In the genomic region with DNA sequence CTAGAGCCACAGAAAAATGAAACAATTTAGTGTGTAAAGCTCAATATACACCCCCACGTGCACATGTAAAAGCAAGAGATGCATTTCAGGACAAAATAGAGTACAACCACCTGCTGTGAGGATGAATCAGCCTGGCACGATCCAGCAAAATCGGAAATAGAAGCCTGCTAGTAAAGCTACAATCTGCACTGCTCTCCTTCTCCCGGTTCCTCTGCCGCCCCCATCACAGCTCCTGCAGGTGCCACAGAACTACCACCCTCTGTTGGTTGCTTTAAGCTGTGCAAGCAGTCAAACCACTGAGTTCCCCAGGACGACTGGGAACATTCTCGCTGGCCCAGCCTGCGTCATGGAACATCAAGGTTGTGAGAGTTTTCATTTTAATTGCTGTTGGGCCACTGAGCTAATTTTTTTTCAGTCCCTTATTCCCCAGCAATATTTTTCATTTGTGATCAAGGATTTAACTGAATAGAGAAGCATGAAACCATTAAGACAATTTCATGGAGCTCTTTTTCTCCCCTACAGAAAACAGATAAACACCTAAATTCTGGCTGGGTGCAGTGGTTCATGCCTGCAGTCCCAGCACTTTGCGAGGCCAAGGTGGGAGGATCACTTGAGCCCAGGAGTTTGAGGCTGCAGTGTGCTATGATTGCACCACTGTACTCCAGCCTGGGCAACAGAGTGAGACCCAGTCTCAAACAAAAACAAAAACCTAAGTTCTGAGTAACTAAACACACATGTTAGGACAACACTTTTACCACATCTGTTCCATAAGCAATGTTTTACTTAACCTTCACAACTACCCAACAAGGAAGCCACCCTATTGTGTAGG, we compare ENCODE assay signal across 8 cellular contexts. TPM values are rescaled to one million over a fixed set of nuclear protein-coding genes. Genes with fewer than 3 reads are reported as not detected.
DNase-seq lines count a peak whose midpoint lies in the region; ATAC-seq and TF ChIP-seq lines count a peak whose summit lies in the region.

No MANE protein-coding gene starts in this region.

- H3K36me3 ChIP-seq in OCI-LY1 (ENCODE audit: insufficient read depth, low read length) (no peaks in the 10 kb centered on the region), psoas muscle (ENCODE audit: insufficient read depth in 1 of 2, low read depth in 1 of 2) (no peaks in the 10 kb centered on the region)

- H3K9me3 ChIP-seq in OCI-LY1 (ENCODE audit: low read length), result no peaks in the 10 kb centered on the region
- H3K9me3 ChIP-seq in psoas muscle, result no peaks in the 10 kb centered on the region

- DNase-seq in DMS153 (lab: John Stamatoyannopoulos, UW), result peak; percentile 44
- peak; percentile 72 for DNase-seq in KBM-7
- peak; percentile 41 to 55 for DNase-seq in activated T-cell treated with anti-CD3 and anti-CD28 coated beads, Interleukin-2, amount 50 U/mL, for 48 hours
- DNase-seq in globus pallidus (ENCODE audit: low spot score), result peak; percentile 83
- peak; percentile 34 to 66 for DNase-seq in psoas muscle

- no peaks in the 10 kb centered on the region for H3K4me1 ChIP-seq in OCI-LY1 (ENCODE audit: insufficient read depth, low read length, severe bottlenecking)
- H3K4me1 ChIP-seq in psoas muscle, result no peaks in the 10 kb centered on the region

- no peaks in the 10 kb centered on the region for H4K20me1 ChIP-seq in OCI-LY1 (ENCODE audit: insufficient read depth, low read length)

- H2AFZ ChIP-seq in OCI-LY1 (ENCODE audit: low read length), result no peak overlapping the region

- no peak overlapping the region for H3K9ac ChIP-seq in OCI-LY1 (ENCODE audit: low read length)

- H3F3A ChIP-seq in OCI-LY1 (ENCODE audit: insufficient read depth, low read length), result no peaks in the 10 kb centered on the region

- H3K4me2 ChIP-seq in OCI-LY1 (ENCODE audit: low read length), result no peak overlapping the region

- peak; percentile 65 for TF ChIP-seq CTCF in OCI-LY1 (IDR thresholded peaks at IDR 0.05; ENCODE audit: low read length)
- peak; percentile 64 for TF ChIP-seq CTCF in psoas muscle (IDR thresholded peaks at IDR 0.05)

- no peaks in the 10 kb centered on the region for H3K79me2 ChIP-seq in OCI-LY1 (ENCODE audit: insufficient read depth, low read length)

- no peak overlapping the region for H3K27ac ChIP-seq in OCI-LY1 (ENCODE audit: low read depth, low read length, poor library complexity, severe bottlenecking)
- no peak overlapping the region for H3K27ac ChIP-seq in psoas muscle

- H3K27me3 ChIP-seq in OCI-LY1 (ENCODE audit: insufficient read depth, low read length) (peaks cover 4% of the 10 kb centered on the region; the same call in 1 of the 2 replicates), psoas muscle (ENCODE audit: insufficient read depth in 3 of 3, low read length in 2 of 3) (no peaks in the 10 kb centered on the region)

- intact Hi-C loops in psoas muscle (cut with DNase I), result loop anchor here (2.0 to 5.0 kb wide), 2 partner anchors 76 kb away; a partner anchor contains a TSS

- in situ Hi-C loops in KBM-7 (cut with MboI; ENCODE audit: low pct_unique_long_range_greater_than_20kb, low sequenced_read_pairs), result no loop called here

- H3K4me3 ChIP-seq in OCI-LY1 (ENCODE audit: low read depth, low read length, poor library complexity, severe bottlenecking) (no peak overlapping the region), psoas muscle (no peak overlapping the region)

- ATAC-seq in psoas muscle (peak; percentile 85 to 96 (median 90)), GM18861 (IDR thresholded peaks at IDR 0.05; ENCODE audit: unreplicated experiment) (no peak), HG03571 (IDR thresholded peaks at IDR 0.05; ENCODE audit: unreplicated experiment) (no peak)

- 18 to 20% (median 18%) methylated on average over 9 of the region's 9 CpGs for WGBS in psoas muscle, 3 donors

- H3K9me2 ChIP-seq in OCI-LY1 (ENCODE audit: low read depth, low read length), result no peaks in the 10 kb centered on the region

RNA-seq across cellular contexts. Expression of a gene that starts 47.6 kb away (rescaled TPM):
- total RNA-seq in psoas muscle, result 100 to 1,000 TPM; 101 to 148 (median 122) TPM
- polyA plus RNA-seq in psoas muscle, result 100 to 1,000 TPM in 1 of 3 donors, 10 to 100 TPM in 2; 22.1 to 149 (median 76.3) TPM

Comparison
In these comparisons a context has a peak if more than half of its experiments do, and no peak if none do; other contexts are left out.
1. ATAC-seq: peak in psoas muscle (4 of 4); none in GM18861 (single experiment) and HG03571 (single experiment).
2. Peak in every context shown above with its lines, with median percentiles within 50 percentile points of each other: DNase-seq.